Comparison of ENCODE assay signal across 23 cellular contexts in the genomic region with DNA sequence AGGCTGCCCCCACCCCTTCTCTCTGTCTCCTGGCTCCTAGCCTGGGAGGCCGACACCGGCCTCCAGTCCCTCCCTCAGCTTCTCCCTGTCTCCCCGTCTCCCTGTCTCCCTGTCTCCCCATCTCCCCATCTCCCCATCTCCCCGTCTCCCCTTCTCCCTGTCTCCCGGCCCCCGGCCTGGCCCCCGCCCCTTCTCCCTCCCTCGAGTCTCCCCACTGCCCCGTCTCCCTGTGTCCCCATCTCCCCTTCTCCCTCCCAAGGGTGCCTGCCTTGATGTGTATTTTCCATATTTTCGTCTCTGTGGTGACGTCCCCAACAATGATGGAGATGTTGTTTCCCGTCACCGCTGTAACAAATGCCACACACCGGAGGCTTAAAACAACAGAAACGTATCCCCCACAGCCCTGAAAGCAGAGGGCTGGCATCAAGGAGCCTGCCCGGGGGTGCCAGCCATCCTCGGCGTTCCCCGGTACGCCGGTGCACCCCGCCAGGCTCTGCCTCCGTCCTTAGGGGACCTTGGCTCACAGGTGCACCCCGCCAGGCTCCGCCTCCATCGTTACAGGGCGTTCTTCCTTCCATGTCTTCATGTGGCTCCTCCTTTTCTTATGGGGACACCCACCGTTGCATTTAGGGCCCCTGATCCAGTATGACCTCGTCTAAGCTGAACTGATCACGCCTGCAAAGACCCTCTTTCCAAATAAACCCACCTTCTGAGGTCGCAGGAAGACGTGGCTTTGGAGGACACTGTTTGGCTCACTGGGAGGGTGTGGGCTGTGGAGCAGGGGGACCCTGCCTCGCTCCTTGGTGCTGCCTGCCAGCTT.
"Had no signal": no experiment of that assay in that cellular context is flagged by ENCODE, and none has a peak within 500 bp of the region (broad histone marks: within the 10 kb centered on the region; RNA-seq: fewer than 3 reads in every experiment).

No MANE protein-coding gene starts in this region.

- H3K27me3 ChIP-seq: brain microvascular endothelial cell, MG63, Peyer's patch, SJSA1 had no signal

- H3K27me3 Mint-ChIP-seq: activated CD8-positive, alpha-beta T cell treated with anti-CD3 and anti-CD28 coated beads for 36 hours; activated naive CD8-positive, alpha-beta T cell treated with anti-CD3 and anti-CD28 coated beads for 36 hours had no signal

- H3K9me3 ChIP-seq: MG63, Peyer's patch, SJSA1 had no signal

- H3K27ac Mint-ChIP-seq: activated CD8-positive, alpha-beta T cell treated with anti-CD3 and anti-CD28 coated beads for 36 hours; activated naive CD8-positive, alpha-beta T cell treated with anti-CD3 and anti-CD28 coated beads for 36 hours had no signal

- DNase-seq: activated CD4-positive, alpha-beta T cell treated with anti-CD3 and anti-CD28 coated beads for 4 hours; activated CD8-positive, alpha-beta memory T cell treated with anti-CD3 and anti-CD28 coated beads, Interleukin-2, amount 50 U/mL, for 4 hours; activated CD8-positive, alpha-beta T cell treated with anti-CD3 and anti-CD28 coated beads for 36 hours; activated naive CD4-positive, alpha-beta T cell treated with Interleukin-2 at 50 U/mL for 16 hours; activated naive CD8-positive, alpha-beta T cell treated with anti-CD3 and anti-CD28 coated beads for 36 hours; brain microvascular endothelial cell; MG63; MV-4-11; NCI-H1105; NCI-H1436; NCI-H1694 treated with DMSO at 0.1 percent for 48 hours; NCI-H2029 treated with DMSO at 0.1 percent for 48 hours; NCI-H510A treated with DMSO at 0.1 percent for 48 hours; NCI-H69; NK-92 treated with Interleukin-12 subunit alpha and Interleukin-12 subunit beta, amount 100 ng/mL, for 24 hours; SHP77; SW 1271 had no signal

- H3K4me1 ChIP-seq: Peyer's patch, SJSA1 had no signal

- H3K4me3 Mint-ChIP-seq: activated CD8-positive, alpha-beta T cell treated with anti-CD3 and anti-CD28 coated beads for 36 hours; activated naive CD8-positive, alpha-beta T cell treated with anti-CD3 and anti-CD28 coated beads for 36 hours had no signal

- H3K36me3 ChIP-seq: brain microvascular endothelial cell, MG63, Peyer's patch, SJSA1 had no signal

- H3K4me2 ChIP-seq: KMS-11 had no signal

- ATAC-seq: activated CD4-positive, CD25-positive, alpha-beta regulatory T cell treated with anti-CD3 and anti-CD28 coated beads, Interleukin-2, amount 50 U/mL, for 24 hours; activated CD8-positive, alpha-beta T cell treated with anti-CD3 and anti-CD28 coated beads for 36 hours; SK-N-SH treated with all-trans-retinoic acid at 6 μM for 48 hours had no signal

- H3K27ac ChIP-seq: brain microvascular endothelial cell, KMS-11, Peyer's patch, RWPE1, SJSA1 had no signal

- H3K4me3 ChIP-seq: MG63, Peyer's patch, SJSA1 had no signal

- H3K9ac ChIP-seq: KMS-11 had no signal
